ENCODE assay signal across 20 cellular contexts in genomic region chr10:74863508-74863907, GRCh38. TPM values are rescaled to one million over a fixed set of nuclear protein-coding genes. Genes with fewer than 3 reads are reported as not detected.
A peak's percentile ranks its signal among the peaks of the same experiment; 100 is the strongest.
DNase-seq lines count a peak whose midpoint lies in the region; ATAC-seq, FAIRE-seq and TF ChIP-seq lines count a peak whose summit lies in the region.
"Had no signal": no experiment of that assay in that cellular context is flagged by ENCODE, and none has a peak within 500 bp of the region (broad histone marks: within the 10 kb centered on the region; RNA-seq: fewer than 3 reads in every experiment).

No MANE protein-coding gene starts in this region.

- H3K9ac ChIP-seq in mammary epithelial cell (ENCODE audit: insufficient read depth, low read length), result no peak overlapping the region
- no peak overlapping the region for H3K9ac ChIP-seq in H1 (replicated peaks in 1 of 4; ENCODE audit: extremely low read depth in 1 of 4, low read depth in 3 of 4, low read length in 3 of 4)
- H3K9ac ChIP-seq: BLaER1, KMS-11 had no signal

- CTCF ChIA-PET in mammary epithelial cell (lab: Charles Lee; ENCODE audit: low non-redundant PET) (no interaction called here), MCF 10A (lab: Yijun Ruan, JAX) (no interaction called here), H1 (lab: Charles Lee; ENCODE audit: partially characterized antibody) (interaction anchor here (1.3 to 1.6 kb wide), 2 partner anchors 33 to 124 kb away, joined by 4 read pairs; no protein-coding TSS in a partner anchor)
- CTCF ChIA-PET in activated CD4-positive, alpha-beta T cell treated with anti-CD3 and anti-CD28 coated beads for 36 hours (lab: Charles Lee), result interaction anchor here (0.8 kb wide), 1 partner anchor 8 kb away, joined by 4 read pairs; no protein-coding TSS in a partner anchor

- TF ChIP-seq RAD21 in H1 (IDR thresholded peaks at IDR 0.05 in 1 of 2, conservative IDR thresholded peaks at IDR 0.05 in 1 of 2; ENCODE audit: low read depth in 2 of 2, low read length in 2 of 2), result no peak

- in situ Hi-C loops in mammary epithelial cell (cut with MboI; ENCODE audit: low sequenced_read_pairs in 2 of 2), result no loop called here

- 100% methylated on average over 2 of the region's 2 CpGs for WGBS in mammary epithelial cell (ENCODE audit: low coverage, missing lambda C conversion rate)
- 90% methylated on average over 2 of the region's 2 CpGs; no CpG with 5 or more reads in 1 of the 2 experiments for WGBS in H1 (ENCODE audit: extremely low coverage in 1 of 2, insufficient coverage in 1 of 2, insufficient read length in 1 of 2, insufficient replicate concordance in 2 of 2, low coverage in 1 of 2, low lambda C conversion rate in 2 of 2, missing lambda C conversion rate in 1 of 2), 2 experiments

- TF ChIP-seq POLR2A in H1 (IDR thresholded peaks at IDR 0.05; ENCODE audit: control extremely low read depth in 1 of 2, low read depth in 2 of 2, low read length in 2 of 2), result no peak

- no peaks in the 10 kb centered on the region for H3K4me1 ChIP-seq in mammary epithelial cell (ENCODE audit: insufficient read depth, low read length)
- H3K4me1 ChIP-seq in H1 (replicated peaks in 1 of 4; ENCODE audit: control insufficient read depth in 3 of 4, insufficient read depth in 4 of 4, low read length in 3 of 4), result peaks cover 0 to 15% (median 6%) of the 10 kb centered on the region in 4 experiments; a peak in 4 of 7 replicates
- H3K4me1 ChIP-seq: BLaER1 had no signal

- H3K18ac ChIP-seq in H1 (ENCODE audit: extremely low read depth, low read length), result no peak overlapping the region

- H3K27me3 Mint-ChIP-seq in MCF 10A (ENCODE audit: insufficient read depth, unreplicated experiment), result no peaks in the 10 kb centered on the region
- H3K27me3 Mint-ChIP-seq in activated CD4-positive, alpha-beta T cell treated with anti-CD3 and anti-CD28 coated beads for 36 hours, result no peaks in the 10 kb centered on the region

- H3K4me2 ChIP-seq in mammary epithelial cell (ENCODE audit: insufficient read depth, low read depth, low read length), result no peak overlapping the region
- peak overlapping the region in 1 of 2 experiments; percentile 1; a peak in 1 of 4 replicates for H3K4me2 ChIP-seq in H1 (ENCODE audit: insufficient read depth in 1 of 2, low read depth in 2 of 2, low read length in 2 of 2)
- H3K4me2 ChIP-seq: BLaER1, KMS-11 had no signal

- no peak overlapping the region for H2BK120ac ChIP-seq in H1 (replicated peaks; ENCODE audit: low read depth, low read length)

- H3K23me2 ChIP-seq in H1 (ENCODE audit: low read depth, low read length), result no peaks in the 10 kb centered on the region

- no TSS peak for BruUV-seq in mammary epithelial cell (replicated peaks; lab: Mats Ljungman, UMichigan)
- BruUV-seq in MCF 10A (replicated peaks; lab: Mats Ljungman, UMichigan), result no TSS peak

- H4K20me1 ChIP-seq in mammary epithelial cell (ENCODE audit: insufficient read depth, low read length), result no peaks in the 10 kb centered on the region
- H4K20me1 ChIP-seq in H1 (replicated peaks in 1 of 2; ENCODE audit: control insufficient read depth in 1 of 2, insufficient read depth in 2 of 2, low read length in 2 of 2), result no peaks in the 10 kb centered on the region

- H3K27ac ChIP-seq in mammary epithelial cell (ENCODE audit: insufficient read depth, low read depth, low read length) (no peak overlapping the region), H1 (ENCODE audit: low read depth, low read length) (no peak overlapping the region)
- H3K27ac ChIP-seq: BLaER1, heart left ventricle, KMS-11 had no signal

- no peak overlapping the region for H2BK12ac ChIP-seq in H1 (ENCODE audit: low read depth, low read length)

- no peak overlapping the region for H2BK5ac ChIP-seq in H1 (ENCODE audit: low read depth, low read length)

- POLR2A ChIA-PET in MCF 10A (lab: Yijun Ruan, JAX), result interaction anchor here (0.6 to 1.0 kb wide), 2 partner anchors 38 to 58 kb away, joined by 3 to 5 read pairs; no protein-coding TSS in a partner anchor
- POLR2A ChIA-PET in H1 (lab: Charles Lee; ENCODE audit: partially characterized antibody), result interaction anchor here (1.2 kb wide), 1 partner anchor 15 kb away, joined by 3 read pairs; no protein-coding TSS in a partner anchor
- POLR2A ChIA-PET in activated CD4-positive, alpha-beta T cell treated with anti-CD3 and anti-CD28 coated beads for 36 hours (lab: Charles Lee), result no interaction called here

- no peaks in the 10 kb centered on the region for H3K4me1 Mint-ChIP-seq in MCF 10A (ENCODE audit: insufficient read depth, unreplicated experiment)
- H3K4me1 Mint-ChIP-seq in activated CD4-positive, alpha-beta T cell treated with anti-CD3 and anti-CD28 coated beads for 36 hours, result peaks cover 24% of the 10 kb centered on the region

- TF ChIP-seq CTCF in mammary epithelial cell (conservative IDR thresholded peaks at IDR 0.05 in 1 of 2, IDR thresholded peaks at IDR 0.05 in 1 of 2; ENCODE audit: extremely low read depth in 1 of 2, insufficient read depth in 1 of 2, low read depth in 1 of 2, low read length in 2 of 2) (no peak), MCF 10A (IDR thresholded peaks at IDR 0.05; ENCODE audit: unreplicated experiment) (no peak), H1 (IDR thresholded peaks at IDR 0.05; ENCODE audit: control extremely low read depth in 1 of 3, insufficient read depth in 1 of 3, low read depth in 1 of 3, low read length in 3 of 3) (no peak), GM10266 (IDR thresholded peaks at IDR 0.05; ENCODE audit: control insufficient read depth, insufficient read depth, low read depth, missing control alignments) (no peak)

- no peak overlapping the region for H4K91ac ChIP-seq in H1 (replicated peaks; ENCODE audit: insufficient read length, low read length)

- H3K9me3 ChIP-seq in mammary epithelial cell (replicated peaks; ENCODE audit: insufficient read depth, low read length) (no peaks in the 10 kb centered on the region), H1 (ENCODE audit: insufficient read depth in 2 of 2, low read depth in 1 of 2, low read length in 1 of 2) (no peaks in the 10 kb centered on the region)
- H3K9me3 ChIP-seq: BLaER1, heart left ventricle had no signal

- TF ChIP-seq EP300 in H1 (IDR thresholded peaks at IDR 0.05; ENCODE audit: borderline replicate concordance in 1 of 2, low read depth in 2 of 2, low read length in 2 of 2), result no peak

- H2AFZ ChIP-seq in mammary epithelial cell (ENCODE audit: low read depth, low read length) (no peak overlapping the region), H1 (ENCODE audit: low read length) (no peak overlapping the region)

- no peak overlapping the region for H2BK20ac ChIP-seq in H1 (ENCODE audit: low read length)

- H3K79me2 ChIP-seq in mammary epithelial cell (ENCODE audit: insufficient read depth, low read length), result peaks cover 13% of the 10 kb centered on the region
- peaks cover 0 to 42% of the 10 kb centered on the region in 2 experiments; a peak in 2 of 4 replicates for H3K79me2 ChIP-seq in H1 (ENCODE audit: control insufficient read depth in 1 of 2, insufficient read depth in 2 of 2, low read length in 2 of 2)

- intact Hi-C loops in mammary epithelial cell (cut with micrococcal nuclease), result no loop called here
- intact Hi-C loops in MCF 10A (cut with micrococcal nuclease), result no loop called here
- intact Hi-C loops in activated CD4-positive, alpha-beta T cell treated with anti-CD3 and anti-CD28 coated beads for 36 hours (cut with DNase I, micrococcal nuclease), result no loop called here

- no peak overlapping the region for H4K8ac ChIP-seq in H1 (ENCODE audit: extremely low read depth, insufficient read depth, low read length)

- H3K27me3 ChIP-seq in mammary epithelial cell (ENCODE audit: insufficient read depth, low read length) (no peaks in the 10 kb centered on the region), H1 (replicated peaks in 1 of 4; ENCODE audit: control insufficient read depth in 3 of 4, extremely low read depth in 1 of 4, insufficient read depth in 3 of 4, low read length in 3 of 4) (no peaks in the 10 kb centered on the region)
- H3K27me3 ChIP-seq: BLaER1, heart left ventricle had no signal

- H2AK5ac ChIP-seq in H1 (ENCODE audit: low read depth, low read length), result no peak overlapping the region

- H2BK15ac ChIP-seq in H1 (ENCODE audit: low read length), result no peak overlapping the region

- no peak for FAIRE-seq in H1 (lab: Jason Lieb, UNC)
- FAIRE-seq: D721Med, GM12891, small intestine had no signal

- H3K56ac ChIP-seq in H1 (replicated peaks; ENCODE audit: insufficient read length, low read depth, low read length), result no peak overlapping the region

- H3K27ac Mint-ChIP-seq in MCF 10A (ENCODE audit: low read depth, unreplicated experiment), result no peak overlapping the region
- H3K27ac Mint-ChIP-seq in activated CD4-positive, alpha-beta T cell treated with anti-CD3 and anti-CD28 coated beads for 36 hours, result no peak overlapping the region

- H3K14ac ChIP-seq in H1 (ENCODE audit: insufficient read length), result no peak overlapping the region

- dilution Hi-C loops in mammary epithelial cell (cut with HindIII; ENCODE audit: low sequenced_read_pairs), result no loop called here

- H4K5ac ChIP-seq in H1 (ENCODE audit: insufficient read length, low read depth, low read length), result no peak overlapping the region

- no peak overlapping the region for H3K4ac ChIP-seq in H1 (replicated peaks; ENCODE audit: insufficient read length, low read depth, low read length)

- peak; percentile 34 for DNase-seq in mammary epithelial cell
- no peak for DNase-seq in MCF 10A (ENCODE audit: unreplicated experiment)
- peak; percentile 59 for DNase-seq in OCI-M1 (lab: John Stamatoyannopoulos, UW)
- DNase-seq in H1 (ENCODE audit: low read depth in 1 of 2, low spot score in 2 of 2), result no peak
- no peak for DNase-seq in activated CD4-positive, alpha-beta T cell treated with anti-CD3 and anti-CD28 coated beads for 36 hours
- no peak for DNase-seq in GM10266 (ENCODE audit: extremely low spot score)
- DNase-seq: activated naive CD4-positive, alpha-beta T cell; GDM1; heart left ventricle; NCI-H1417; NCI-H2171 treated with DMSO at 0.1 percent for 48 hours; NCI-H82; small intestine; stimulated activated CD4-positive, alpha-beta T cell treated with anti-CD3 and anti-CD28 coated beads, Interleukin-4, amount 100 ng/mL, for 4 hours had no signal

- no peak overlapping the region for H3K4me3 ChIP-seq in mammary epithelial cell (replicated peaks in 1 of 3; ENCODE audit: insufficient read depth in 1 of 3, low read depth in 2 of 3, low read length in 3 of 3)
- no peak overlapping the region for H3K4me3 ChIP-seq in H1 (ENCODE audit: extremely low read depth in 1 of 4, insufficient read depth in 2 of 4, low read depth in 3 of 4, low read length in 4 of 4)
- H3K4me3 ChIP-seq: BLaER1, heart left ventricle had no signal

- H3K36me3 ChIP-seq in mammary epithelial cell (ENCODE audit: insufficient read depth, low read length) (no peaks in the 10 kb centered on the region), H1 (ENCODE audit: control insufficient read depth in 2 of 4, insufficient read depth in 4 of 4, low read length in 3 of 4) (no peaks in the 10 kb centered on the region)
- H3K36me3 ChIP-seq: heart left ventricle had no signal

- ATAC-seq in GM19324 (IDR thresholded peaks at IDR 0.05; ENCODE audit: low FRiP score, unreplicated experiment), result no peak
- ATAC-seq in activated CD4-positive, alpha-beta T cell treated with anti-CD3 and anti-CD28 coated beads for 36 hours, result no peak
- ATAC-seq in GM18519 (IDR thresholded peaks at IDR 0.05; ENCODE audit: low FRiP score, unreplicated experiment), result no peak
- ATAC-seq: heart left ventricle had no signal

- no peak overlapping the region for H3K4me3 Mint-ChIP-seq in MCF 10A (ENCODE audit: unreplicated experiment)
- no peak overlapping the region for H3K4me3 Mint-ChIP-seq in activated CD4-positive, alpha-beta T cell treated with anti-CD3 and anti-CD28 coated beads for 36 hours

- peaks cover 12% of the 10 kb centered on the region for H3K36me3 Mint-ChIP-seq in MCF 10A (ENCODE audit: insufficient read depth, unreplicated experiment)
- no peaks in the 10 kb centered on the region for H3K36me3 Mint-ChIP-seq in activated CD4-positive, alpha-beta T cell treated with anti-CD3 and anti-CD28 coated beads for 36 hours (ENCODE audit: low read depth)

- H3K23ac ChIP-seq in H1 (ENCODE audit: insufficient read length), result no peak overlapping the region

- no peaks in the 10 kb centered on the region for H3K9me3 Mint-ChIP-seq in MCF 10A (ENCODE audit: unreplicated experiment)
- no peaks in the 10 kb centered on the region for H3K9me3 Mint-ChIP-seq in activated CD4-positive, alpha-beta T cell treated with anti-CD3 and anti-CD28 coated beads for 36 hours (ENCODE audit: low read depth)

- no peaks in the 10 kb centered on the region for H3K79me1 ChIP-seq in H1 (ENCODE audit: low read depth, low read length)

RNA-seq across cellular contexts. Expression of gene KAT6B, which starts 37.1 kb away (rescaled TPM):
- total RNA-seq in mammary epithelial cell, result 10 to 100 TPM; 12.1 to 22.2 TPM
- polyA plus RNA-seq in mammary epithelial cell, result 1.4 TPM
- polyA minus RNA-seq in mammary epithelial cell, result 27.6 TPM
- total RNA-seq in MCF 10A (2022), result 16.4 and 18.3 TPM in 2 replicates
- total RNA-seq in H1 (2021; fragmentation: NEBNext Ultra II Directional; extraction: Animal tissue kit (Norgen Biotek cat#: 25700)), result 30.8 and 32.4 TPM in 2 replicates
- polyA plus RNA-seq in H1 (2011; rRNA removed), result 7.3 and 10.1 TPM in 2 replicates
- polyA plus RNA-seq in H1 (2011; cell fraction: cytosol; rRNA removed), result 7.3 TPM
- 19.5 TPM for polyA plus RNA-seq in H1 (2011; cell fraction: nucleus; rRNA removed)
- polyA plus RNA-seq in H1 (2012, experiment 1 of 2), result 11.3 to 13.5 TPM (median 12.4 TPM) in 4 replicates
- polyA plus RNA-seq in H1 (2012, experiment 2 of 2), result 0.97 TPM
- polyA plus RNA-seq in H1 (2013, experiment 1 of 2), result 11.0 TPM
- polyA plus RNA-seq in H1 (2013, experiment 2 of 2), result 10.1 TPM
- 27.4 and 32.4 TPM in 2 replicates for polyA minus RNA-seq in H1 (2011; rRNA and poly(A)+ RNA removed)
- polyA minus RNA-seq in H1 (2011; cell fraction: cytosol; rRNA and poly(A)+ RNA removed), result 14.3 TPM
- 62.5 TPM for polyA minus RNA-seq in H1 (2011; cell fraction: nucleus; rRNA and poly(A)+ RNA removed)
- total RNA-seq in activated CD4-positive, alpha-beta T cell treated with anti-CD3 and anti-CD28 coated beads for 36 hours, result 10 to 100 TPM; 20.0 to 20.9 TPM

Comparison
In these comparisons a context has a peak if more than half of its experiments do, and no peak if none do; other contexts are left out.
1. DNase-seq: peak in mammary epithelial cell (single experiment) and OCI-M1 (single experiment); none in MCF 10A (single experiment), H1 (0 of 2), activated CD4-positive, alpha-beta T cell treated with anti-CD3 and anti-CD28 coated beads for 36 hours (single experiment) and GM10266 (single experiment).
2. CTCF ChIA-PET loops: an anchor here in H1 (1.3 to 1.6 kb wide) and activated CD4-positive, alpha-beta T cell treated with anti-CD3 and anti-CD28 coated beads for 36 hours (0.8 kb wide); none called in mammary epithelial cell and MCF 10A.